3 cellular contexts compared by ENCODE assay signal in the genomic region with DNA sequence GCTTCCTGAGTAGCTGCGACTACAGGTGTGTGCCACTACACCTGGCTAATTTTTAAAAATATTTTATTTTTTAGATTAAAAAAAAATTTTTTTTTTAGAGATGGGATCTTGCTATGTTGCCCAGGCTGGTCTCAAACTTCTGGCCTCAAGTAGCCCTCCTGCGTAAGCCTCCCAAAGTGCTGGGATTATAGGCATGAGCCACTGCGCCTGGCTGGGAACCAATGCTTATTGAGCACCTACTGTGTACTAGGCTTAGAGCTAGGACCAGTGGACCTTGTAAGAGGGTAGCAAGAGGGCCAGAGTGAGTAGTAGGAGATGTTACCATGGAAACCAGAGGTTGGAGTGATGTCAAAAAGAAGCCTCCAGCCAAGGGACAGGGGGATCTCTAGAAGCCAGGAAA.
A peak's percentile ranks its signal among the peaks of the same experiment; 100 is the strongest.
TF ChIP-seq lines count a peak whose summit lies in the region.

No MANE protein-coding gene starts in this region.

TF ChIP-seq in HEK293, 187 proteins besides CTCF, POLR2A, EP300 and RAD21:
- TF ChIP-seq ZNF558 (tag by site-specific recombination; IDR thresholded peaks at IDR 0.05), result no peak
- no peak for TF ChIP-seq PRDM1 (tag by site-specific recombination; IDR thresholded peaks at IDR 0.05)
- no peak for TF ChIP-seq HOXC10 (CRISPR knock-in tag; IDR thresholded peaks at IDR 0.05)
- TF ChIP-seq ZNF707 (tag by site-specific recombination; IDR thresholded peaks at IDR 0.05), result no peak
- 0 out of 2 replicates have a peak, but pooled peaks have one; percentile 7 for TF ChIP-seq ZNF664 (tag by site-specific recombination; IDR thresholded peaks at IDR 0.05)

TF ChIP-seq in WTC11, 78 proteins besides CTCF, POLR2A, EP300 and RAD21:
- no peak for TF ChIP-seq STAT6 (CRISPR knock-in tag; conservative IDR thresholded peaks at IDR 0.05; ENCODE audit: low read depth)
- TF ChIP-seq SOX15 (CRISPR knock-in tag; IDR thresholded peaks at IDR 0.05), result no peak
- TF ChIP-seq GRHL2 (CRISPR knock-in tag; IDR thresholded peaks at IDR 0.05; ENCODE audit: insufficient replicate concordance, severe bottlenecking), result no peak
- no peak for TF ChIP-seq FOXK1 (CRISPR knock-in tag; IDR thresholded peaks at IDR 0.05)
- TF ChIP-seq ZNF121 (CRISPR knock-in tag; IDR thresholded peaks at IDR 0.05), result peak; percentile 94
- TF ChIP-seq CREM (CRISPR knock-in tag; IDR thresholded peaks at IDR 0.05), result no peak
- 0 out of 2 replicates have a peak, but pooled peaks have one; percentile 10 for TF ChIP-seq GTF2I (CRISPR knock-in tag; conservative IDR thresholded peaks at IDR 0.05)
- TF ChIP-seq ZNF416 (CRISPR knock-in tag; IDR thresholded peaks at IDR 0.05), result no peak
- TF ChIP-seq HMGA2 (CRISPR knock-in tag; IDR thresholded peaks at IDR 0.05), result no peak

TF ChIP-seq in H1, 55 proteins besides CTCF, POLR2A, EP300 and RAD21:
- TF ChIP-seq RBBP5 (IDR thresholded peaks at IDR 0.05; ENCODE audit: borderline replicate concordance, low read depth, low read length) (no peak), POU5F1 (IDR thresholded peaks at IDR 0.05; ENCODE audit: low read depth, low read length) (no peak), GTF2F1 (IDR thresholded peaks at IDR 0.05; ENCODE audit: borderline replicate concordance, low read depth, low read length) (no peak), SIX5 (IDR thresholded peaks at IDR 0.05; ENCODE audit: low read depth, low read length) (no peak), SP1 (IDR thresholded peaks at IDR 0.05; ENCODE audit: low read depth, low read length) (no peak), FOSL1 (IDR thresholded peaks at IDR 0.05; ENCODE audit: insufficient read depth, low read depth, low read length) (no peak), CHD2 (IDR thresholded peaks at IDR 0.05; ENCODE audit: low read length) (no peak), MAX (IDR thresholded peaks at IDR 0.05) (no peak), NRF1 (IDR thresholded peaks at IDR 0.05; ENCODE audit: low read depth, low read length) (no peak), HDAC2 (IDR thresholded peaks at IDR 0.05; ENCODE audit: borderline replicate concordance in 1 of 2, low read depth in 2 of 2, low read length in 2 of 2) (no peak), PHF8 (conservative IDR thresholded peaks at IDR 0.05; ENCODE audit: low read depth, low read length) (no peak), JUND (IDR thresholded peaks at IDR 0.05; ENCODE audit: low read length) (no peak), USF2 (IDR thresholded peaks at IDR 0.05; ENCODE audit: low read length) (no peak), MAFK (IDR thresholded peaks at IDR 0.05; ENCODE audit: low read depth, low read length) (no peak), JUN (IDR thresholded peaks at IDR 0.05; ENCODE audit: low read depth, low read length) (no peak)
